Comparison of ENCODE assay signal across 7 cellular contexts in genomic region chr1:153921803-153922075, GRCh38. TPM values are rescaled to one million over a fixed set of nuclear protein-coding genes. Genes with fewer than 3 reads are reported as not detected.
DNase-seq lines count a peak whose midpoint lies in the region; TF ChIP-seq lines count a peak whose summit lies in the region.

No MANE protein-coding gene starts in this region.

- H3K4me3 ChIP-seq in dorsolateral prefrontal cortex: peak overlapping the region; percentile 53 to 95 (median 82)
- peak overlapping the region; percentile 76 to 91 for H3K4me3 ChIP-seq in muscle layer of duodenum (ENCODE audit: low read depth in 1 of 2, low read length in 2 of 2)

- no peaks in the 10 kb centered on the region for H3K79me1 ChIP-seq in H9 (ENCODE audit: insufficient read depth, low read depth, low read length, poor library complexity, severe bottlenecking)

- peaks cover 33% of the 10 kb centered on the region; the same call in 1 of the 2 replicates for H3K79me2 ChIP-seq in H9 (ENCODE audit: insufficient read depth, low read length)

- in situ Hi-C loops in GM13977 (cut with MboI; ENCODE audit: low pct_unique_long_range_greater_than_20kb, low sequenced_read_pairs, unreplicated experiment): no loop called here

- no peak overlapping the region for H3K14ac ChIP-seq in H9 (ENCODE audit: insufficient read depth, low read length)

- H3K4me1 ChIP-seq in H9 (ENCODE audit: insufficient read depth, low read length) (no peaks in the 10 kb centered on the region; the same call in 1 of the 2 replicates), muscle layer of duodenum (ENCODE audit: control insufficient read depth in 1 of 2, insufficient read depth in 2 of 2, low read length in 2 of 2) (peaks cover 18 to 24% of the 10 kb centered on the region in 2 donors)

- H3K27me3 ChIP-seq in H9 (ENCODE audit: insufficient read depth, low read length) (no peaks in the 10 kb centered on the region), dorsolateral prefrontal cortex (no peaks in the 10 kb centered on the region), muscle layer of duodenum (ENCODE audit: low read depth, low read length) (no peaks in the 10 kb centered on the region)

- H3K27ac Mint-ChIP-seq in H9: peak overlapping the region; percentile 93 to 94 (median 94); a peak in 6 of 7 replicates

- H4K20me1 ChIP-seq in H9 (ENCODE audit: control insufficient read depth, insufficient read depth, insufficient read length): peaks cover 4% of the 10 kb centered on the region

- H4K8ac ChIP-seq in H9 (replicated peaks; ENCODE audit: insufficient read length, low read depth, low read length): no peak overlapping the region

- peaks cover 14% of the 10 kb centered on the region for H3K23me2 ChIP-seq in H9 (ENCODE audit: insufficient read length, low read depth, low read length, poor library complexity, severe bottlenecking)

- WGBS in H9 (ENCODE audit: extremely low coverage, insufficient read length, low lambda C conversion rate): no CpG with 5 or more reads among the region's 10 CpGs

- H3K9me3 ChIP-seq in H9 (ENCODE audit: control insufficient read depth, low read depth, low read length): no peaks in the 10 kb centered on the region
- H3K9me3 ChIP-seq in muscle layer of duodenum (ENCODE audit: control insufficient read depth in 1 of 2, low read length in 2 of 2): no peaks in the 10 kb centered on the region

- H3T11ph ChIP-seq in H9 (ENCODE audit: low read length): no peak overlapping the region

- H2BK120ac ChIP-seq in H9 (ENCODE audit: low read depth, low read length, poor library complexity, severe bottlenecking): no peak overlapping the region

- no peak overlapping the region for H3K23ac ChIP-seq in H9 (ENCODE audit: insufficient read length, low read depth, low read length)

- H3K4ac ChIP-seq in H9 (ENCODE audit: low read depth, low read length): no peak overlapping the region

- DNase-seq in H9 (no peak), dorsolateral prefrontal cortex (no peak), 8988T (no peak), GM13977 (ENCODE audit: low spot score) (no peak), iPS-NIHi11 (ENCODE audit: low spot score) (no peak)

- H4K91ac ChIP-seq in H9 (ENCODE audit: insufficient read length, low read depth, low read length): no peak overlapping the region

- no peak overlapping the region for H3K27ac ChIP-seq in H9 (ENCODE audit: insufficient read length, low read depth, low read length)
- peak overlapping the region in 57 of 59 donors; percentile 4 to 98 (median 94) for H3K27ac ChIP-seq in dorsolateral prefrontal cortex
- H3K27ac ChIP-seq in muscle layer of duodenum (ENCODE audit: low read length): peak overlapping the region; percentile 54

- no peaks in the 10 kb centered on the region for H3K27me3 Mint-ChIP-seq in H9 (ENCODE audit: low read depth)

- intact Hi-C loops in dorsolateral prefrontal cortex (cut with DNase I): loop anchor here (2.0 to 5.0 kb wide), 4 partner anchors 39 to 124 kb away; partner anchors contain the start of gene SLC39A1 (in 1 of the 2)

- no peak overlapping the region for H2BK12ac ChIP-seq in H9 (ENCODE audit: insufficient read length, low read depth, low read length)

- TF ChIP-seq CTCF in H9 (conservative IDR thresholded peaks at IDR 0.05) (no peak), dorsolateral prefrontal cortex (IDR thresholded peaks at IDR 0.05 in 54 of 56, conservative IDR thresholded peaks at IDR 0.05 in 2 of 56; ENCODE audit: low read depth in 1 of 56, partially characterized antibody in 56 of 56) (no peak), GM13977 (IDR thresholded peaks at IDR 0.05; ENCODE audit: extremely low read depth, insufficient read depth, missing control alignments) (no peak)

- peak overlapping the region; percentile 88 for H3K9ac ChIP-seq in H9 (ENCODE audit: extremely low read depth, insufficient read length, low read length)

- H2AK5ac ChIP-seq in H9 (ENCODE audit: insufficient read length, low read length): no peak overlapping the region

- no peak overlapping the region for H3K18ac ChIP-seq in H9 (ENCODE audit: insufficient read length, low read depth, low read length)

- peaks cover 24% of the 10 kb centered on the region in 2 experiments for H3K4me1 Mint-ChIP-seq in H9

- H3K9me3 Mint-ChIP-seq in H9: no peaks in the 10 kb centered on the region

- no peak overlapping the region for H4K5ac ChIP-seq in H9 (ENCODE audit: insufficient read length, low read depth, low read length)

- H2BK5ac ChIP-seq in H9 (ENCODE audit: insufficient read length, low read length): no peak overlapping the region

- H2BK15ac ChIP-seq in H9 (ENCODE audit: low read depth, low read length): no peak overlapping the region

- H3K36me3 ChIP-seq in muscle layer of duodenum (ENCODE audit: control insufficient read depth in 1 of 2, insufficient read depth in 2 of 2, low read length in 2 of 2): no peaks in the 10 kb centered on the region

- H3K36me3 Mint-ChIP-seq in H9 (ENCODE audit: insufficient read depth in 1 of 3, low read depth in 3 of 3): peaks cover 1 to 5% (median 4%) of the 10 kb centered on the region in 3 experiments; a peak in 3 of 7 replicates

- H2AFZ ChIP-seq in H9 (ENCODE audit: low read length): no peak overlapping the region

- no peak overlapping the region for H3K56ac ChIP-seq in H9 (ENCODE audit: insufficient read length, low read depth, low read length)

- no peak overlapping the region for H2BK20ac ChIP-seq in H9 (ENCODE audit: low read depth, low read length, poor library complexity, severe bottlenecking)

- H3K4me3 Mint-ChIP-seq in H9: peak overlapping the region; percentile 89 to 94

- peak overlapping the region; percentile 99 for H3K4me2 ChIP-seq in H9 (ENCODE audit: insufficient read depth, insufficient read length, low read length)

TF ChIP-seq in PFSK-1, 5 proteins besides CTCF, POLR2A, EP300 and RAD21:
- TF ChIP-seq REST (IDR thresholded peaks at IDR 0.05; ENCODE audit: insufficient read depth in 1 of 2, low read depth in 2 of 2, low read length in 2 of 2): no peak
- peak; percentile 37; the same call in 1 of the 2 replicates for TF ChIP-seq SIN3A (IDR thresholded peaks at IDR 0.05; ENCODE audit: borderline replicate concordance, insufficient read depth, low read length)

RNA-seq across cellular contexts. Expression of gene GATAD2B, which starts 1.0 kb away (rescaled TPM):
- total RNA-seq in H9 (2021): 37.0 and 44.1 TPM in 2 replicates
- 15.5 TPM for polyA plus RNA-seq in PFSK-1 (2012; ENCODE audit: insufficient read length, low read depth)
- 100 to 1,000 TPM in 2 of 120 experiments, 10 to 100 TPM in 118; 55.8 to 101 (median 81.7) TPM for total RNA-seq in dorsolateral prefrontal cortex

RNA-seq across cellular contexts. Expression of gene DENND4B, which starts 24.8 kb away (rescaled TPM):
- total RNA-seq in H9 (2021) (82.8 and 84.6 TPM in 2 replicates), dorsolateral prefrontal cortex (100 to 1,000 TPM in 86 of 120 experiments, 10 to 100 TPM in 34; 81.7 to 180 (median 112) TPM)
- 112 TPM for polyA plus RNA-seq in PFSK-1 (2012; ENCODE audit: insufficient read length, low read depth)

RNA-seq across cellular contexts. Expression of gene CRTC2, which starts 36.7 kb away (rescaled TPM):
- 44.7 and 45.7 TPM in 2 replicates for total RNA-seq in H9 (2021)
- 56.2 TPM for polyA plus RNA-seq in PFSK-1 (2012; ENCODE audit: insufficient read length, low read depth)
- 10 to 100 TPM; 27.2 to 70.2 (median 45.4) TPM for total RNA-seq in dorsolateral prefrontal cortex

RNA-seq across cellular contexts. Expression of gene SLC39A1, which starts 41.6 kb away (rescaled TPM):
- total RNA-seq in H9 (2021) (161 and 170 TPM in 2 replicates), dorsolateral prefrontal cortex (10 to 100 TPM; 17.4 to 51.3 (median 26.6) TPM)
- polyA plus RNA-seq in PFSK-1 (2012; ENCODE audit: insufficient read length, low read depth): 112 TPM

RNA-seq across cellular contexts. Expression of gene CREB3L4, which starts 46.0 kb away (rescaled TPM):
- 27.6 and 27.7 TPM in 2 replicates for total RNA-seq in H9 (2021)
- 14.2 TPM for polyA plus RNA-seq in PFSK-1 (2012; ENCODE audit: insufficient read length, low read depth)
- total RNA-seq in dorsolateral prefrontal cortex: 10 to 100 TPM in 1 of 120 experiments, 1 to 10 TPM in 119; 1.5 to 11.6 (median 4.5) TPM
